ENCODE assay signal across 35 cellular contexts in genomic region chr19:14039181-14039580, GRCh38. TPM values are rescaled to one million over a fixed set of nuclear protein-coding genes. Genes with fewer than 3 reads are reported as not detected.
"Had no signal": no experiment of that assay in that cellular context is flagged by ENCODE, and none has a peak within 500 bp of the region (broad histone marks: within the 10 kb centered on the region; RNA-seq: fewer than 3 reads in every experiment).

No MANE protein-coding gene starts in this region.

- H3K9me3 Mint-ChIP-seq: activated B cell treated with CpG ODN at 0.5 μM for 24 hours; activated naive CD4-positive, alpha-beta T cell treated with anti-CD3 and anti-CD28 coated beads, Interleukin-2, amount 10 ng/mL, durations not matched to agents 7 days and 5 days; activated T-helper 1 cell treated with anti-CD3 and anti-CD28 coated beads, Interleukin-12 subunit alpha, Interleukin-12 subunit beta, Interleukin-2, Interleukin-4 antibody, amounts not matched to agents 30 ng/mL and 10 ng/mL and 1 ng/mL, durations not matched to agents 14 hours and 24 hours and 36 hours; endodermal cell; neural crest cell; stimulated activated memory B cell treated with anti-CD40 and anti-IgM and Interleukin-4, amounts not matched to agents 10 μg/mL and 1 μg/mL and 100 μg/mL, for 72 hours; stimulated activated naive CD8-positive, alpha-beta T cell treated with anti-CD3 and anti-CD28 coated beads, Interleukin-15, amount 100 ng/mL, for 72 hours; T-helper 2 cell treated with Interferon-gamma antibody and Interleukin-4, amounts not matched to agents 5 μg/mL and 100 μg/mL, for 36 hours; type B pancreatic cell had no signal

- H3K4me1 ChIP-seq: breast epithelium, parathyroid adenoma, uterus had no signal

- H3K4me1 Mint-ChIP-seq: endodermal cell had no signal

- H3K4me3 ChIP-seq: breast epithelium, psoas muscle, smooth muscle cell, uterus had no signal

- H3K4me3 Mint-ChIP-seq: activated B cell treated with CpG ODN at 0.5 μM for 24 hours; activated naive CD4-positive, alpha-beta T cell treated with anti-CD3 and anti-CD28 coated beads, Interleukin-2, amount 10 ng/mL, durations not matched to agents 7 days and 5 days; activated T-helper 1 cell treated with anti-CD3 and anti-CD28 coated beads, Interleukin-12 subunit alpha, Interleukin-12 subunit beta, Interleukin-2, Interleukin-4 antibody, amounts not matched to agents 30 ng/mL and 10 ng/mL and 1 ng/mL, durations not matched to agents 14 hours and 24 hours and 36 hours; endodermal cell; neural crest cell; stimulated activated memory B cell treated with anti-CD40 and anti-IgM and Interleukin-4, amounts not matched to agents 10 μg/mL and 1 μg/mL and 100 μg/mL, for 72 hours; stimulated activated naive CD8-positive, alpha-beta T cell treated with anti-CD3 and anti-CD28 coated beads, Interleukin-15, amount 100 ng/mL, for 72 hours; T-helper 2 cell treated with Interferon-gamma antibody and Interleukin-4, amounts not matched to agents 5 μg/mL and 100 μg/mL, for 36 hours; type B pancreatic cell had no signal

- ATAC-seq: esophagus mucosa; left cardiac atrium; left ventricle myocardium superior; psoas muscle; stimulated activated memory B cell treated with anti-CD40 and anti-IgM and Interleukin-4, amounts not matched to agents 10 μg/mL and 1 μg/mL and 100 μg/mL, for 72 hours; stimulated activated naive CD8-positive, alpha-beta T cell treated with anti-CD3 and anti-CD28 coated beads, Interleukin-15, amount 100 ng/mL, for 72 hours had no signal

- H3K27me3 Mint-ChIP-seq: activated B cell treated with CpG ODN at 0.5 μM for 24 hours; activated naive CD4-positive, alpha-beta T cell treated with anti-CD3 and anti-CD28 coated beads, Interleukin-2, amount 10 ng/mL, durations not matched to agents 7 days and 5 days; stimulated activated memory B cell treated with anti-CD40 and anti-IgM and Interleukin-4, amounts not matched to agents 10 μg/mL and 1 μg/mL and 100 μg/mL, for 72 hours; stimulated activated naive CD8-positive, alpha-beta T cell treated with anti-CD3 and anti-CD28 coated beads, Interleukin-15, amount 100 ng/mL, for 72 hours; type B pancreatic cell had no signal

- H3K27ac Mint-ChIP-seq: activated B cell treated with CpG ODN at 0.5 μM for 24 hours; activated T-helper 1 cell treated with anti-CD3 and anti-CD28 coated beads, Interleukin-12 subunit alpha, Interleukin-12 subunit beta, Interleukin-2, Interleukin-4 antibody, amounts not matched to agents 30 ng/mL and 10 ng/mL and 1 ng/mL, durations not matched to agents 14 hours and 24 hours and 36 hours; endodermal cell; type B pancreatic cell had no signal

- DNase-seq: activated B cell treated with CpG ODN at 0.5 μM for 24 hours; activated CD4-positive, alpha-beta T cell treated with anti-CD3 and anti-CD28 coated beads, Interleukin-2, amount 50 U/mL, for 4 hours; activated CD8-positive, alpha-beta memory T cell treated with anti-CD3 and anti-CD28 coated beads, Interleukin-2, amount 50 U/mL, for 4 hours; activated effector memory CD4-positive, alpha-beta T cell treated with anti-CD3 and anti-CD28 coated beads, Interleukin-2, amount 50 U/mL, for 16 hours; activated naive CD4-positive, alpha-beta T cell treated with anti-CD3 and anti-CD28 coated beads, Interleukin-2, amount 10 ng/mL, durations not matched to agents 7 days and 5 days; activated T-cell treated with anti-CD3 and anti-CD28 coated beads, Interleukin-2, amount 50 U/mL, for 1 hour; central memory CD4-positive, alpha-beta T cell; endodermal cell; foreskin fibroblast; head of caudate nucleus; hippocampal formation; left cardiac atrium; left ventricle myocardium superior; mammary epithelial cell; nucleus accumbens; psoas muscle; stimulated activated CD4-positive, alpha-beta T cell treated with anti-CD3 and anti-CD28 coated beads, Interleukin-1b, Interleukin-23, amount 100 ng/mL, for 48 hours; stimulated activated CD4-positive, alpha-beta T cell treated with anti-CD3 and anti-CD28 coated beads, Interleukin-4, amount 100 ng/mL, for 4 hours; stimulated activated CD8-positive, alpha-beta memory T cell treated with anti-CD3 and anti-CD28 coated beads, Interleukin-4, amount 100 ng/mL, for 48 hours; stimulated activated naive CD8-positive, alpha-beta T cell treated with anti-CD3 and anti-CD28 coated beads, Interleukin-15, amount 100 ng/mL, for 72 hours; substantia nigra; T-helper 1 cell; uterus had no signal

- H3K36me3 Mint-ChIP-seq: type B pancreatic cell had no signal

- H3K27me3 ChIP-seq: breast epithelium, uterus had no signal

- H3K9me3 ChIP-seq: breast epithelium, psoas muscle, uterus had no signal

- H3K36me3 ChIP-seq: breast epithelium, uterus had no signal

- H3K27ac ChIP-seq: breast epithelium, parathyroid adenoma, psoas muscle, uterus had no signal

RNA-seq across cellular contexts. Expression of gene RLN3, which starts 11.2 kb away (rescaled TPM):
- total RNA-seq: activated B cell treated with CpG ODN at 0.5 μM for 24 hours; activated CD8-positive, alpha-beta memory T cell treated with anti-CD3 and anti-CD28 coated beads for 36 hours; activated T-helper 1 cell treated with anti-CD3 and anti-CD28 coated beads, Interleukin-12 subunit alpha, Interleukin-12 subunit beta, Interleukin-2, Interleukin-4 antibody, amounts not matched to agents 30 ng/mL and 10 ng/mL and 1 ng/mL, durations not matched to agents 14 hours and 24 hours and 36 hours; breast epithelium; endodermal cell; esophagus mucosa; left cardiac atrium; left ventricle myocardium superior; mammary epithelial cell; mucosa of gallbladder; neural crest cell; psoas muscle; smooth muscle cell; uterus had no signal
- polyA plus RNA-seq: keratinocyte, mammary epithelial cell, psoas muscle, smooth muscle cell had no signal

RNA-seq across cellular contexts. Expression of gene PALM3, which starts 22.7 kb away (rescaled TPM):
- total RNA-seq: activated B cell treated with CpG ODN at 0.5 μM for 24 hours; activated CD8-positive, alpha-beta memory T cell treated with anti-CD3 and anti-CD28 coated beads for 36 hours; left ventricle myocardium superior; mammary epithelial cell; psoas muscle; smooth muscle cell had no signal
- polyA plus RNA-seq: keratinocyte, mammary epithelial cell had no signal
